In genomic region chr12:106301611-106302321, GRCh38 we compare ENCODE assay signal across 8 cellular contexts. TPM values are rescaled to one million over a fixed set of nuclear protein-coding genes. Genes with fewer than 3 reads are reported as not detected.
DNase-seq lines count a peak whose midpoint lies in the region; ATAC-seq, FAIRE-seq and TF ChIP-seq lines count a peak whose summit lies in the region.

No MANE protein-coding gene starts in this region.

- H3K27ac Mint-ChIP-seq in MCF 10A (ENCODE audit: low read depth, unreplicated experiment), result peak overlapping the region; percentile 100

- no peaks in the 10 kb centered on the region for H3K27me3 Mint-ChIP-seq in MCF 10A (ENCODE audit: insufficient read depth, unreplicated experiment)

- H3K4me1 Mint-ChIP-seq in MCF 10A (ENCODE audit: insufficient read depth, unreplicated experiment), result peaks cover 23% of the 10 kb centered on the region

- H3K27ac ChIP-seq in WERI-Rb-1, result no peak overlapping the region

- TF ChIP-seq POLR2A in GM12891 (IDR thresholded peaks at IDR 0.05; ENCODE audit: low read depth, low read length), result no peak

- intact Hi-C loops in MCF 10A (cut with micrococcal nuclease), result loop anchor here (5.0 kb wide), 1 partner anchor 46 kb away; no protein-coding TSS in a partner anchor

- no peaks in the 10 kb centered on the region for H3K27me3 ChIP-seq in WERI-Rb-1 (ENCODE audit: insufficient read depth, low read depth, severe bottlenecking)

- ATAC-seq in HG02623 (IDR thresholded peaks at IDR 0.05; ENCODE audit: unreplicated experiment), result peak; percentile 44

- no peaks in the 10 kb centered on the region for H3K36me3 Mint-ChIP-seq in MCF 10A (ENCODE audit: insufficient read depth, unreplicated experiment)

- CTCF ChIA-PET in MCF 10A (lab: Yijun Ruan, JAX), result interaction anchor here (1.0 to 3.9 kb wide), 10 partner anchors 12 to 78 kb away, joined by 3 to 20 read pairs (median 10); partner anchors contain the start of gene POLR3B

- FAIRE-seq in GM12891 (lab: Jason Lieb, UNC), result peak; percentile 90
- FAIRE-seq in frontal cortex (lab: Jason Lieb, UNC), result no peak

- no peaks in the 10 kb centered on the region for H3K9me3 ChIP-seq in WERI-Rb-1 (ENCODE audit: severe bottlenecking)

- no peaks in the 10 kb centered on the region for H3K9me3 Mint-ChIP-seq in MCF 10A (ENCODE audit: unreplicated experiment)

- no TSS peak for BruUV-seq in MCF 10A (replicated peaks; lab: Mats Ljungman, UMichigan)

- DNase-seq in GM12891 (ENCODE audit: insufficient read length, low spot score), result peak; percentile 21
- DNase-seq in NCI-H1417 (lab: John Stamatoyannopoulos, UW), result peak; percentile 34 to 86 (median 75)
- peak; percentile 21 for DNase-seq in WERI-Rb-1
- peak; percentile 84 for DNase-seq in MCF 10A (ENCODE audit: unreplicated experiment)
- peak; percentile 87 for DNase-seq in islet precursor cell
- peak; percentile 32 for DNase-seq in stimulated activated CD4-positive, alpha-beta T cell treated with anti-CD3 and anti-CD28 coated beads, Interleukin-12 subunit alpha, Interleukin-12 subunit beta, amount 100 ng/mL, for 4 hours
- DNase-seq in frontal cortex (ENCODE audit: low spot score in 2 of 2), result no peak

- POLR2A ChIA-PET in MCF 10A (lab: Yijun Ruan, JAX), result interaction anchor here (0.6 to 7.1 kb wide), 16 partner anchors 9 to 74 kb away, joined by 3 to 62 read pairs (median 9); partner anchors contain the start of genes CKAP4 and POLR3B

- H3K36me3 ChIP-seq in WERI-Rb-1, result no peaks in the 10 kb centered on the region

- peak overlapping the region; percentile 65 for H3K4me3 ChIP-seq in WERI-Rb-1 (ENCODE audit: low read depth, low read length)

- peak overlapping the region; percentile 89 for H3K4me3 Mint-ChIP-seq in MCF 10A (ENCODE audit: unreplicated experiment)

- TF ChIP-seq CTCF in WERI-Rb-1 (IDR thresholded peaks at IDR 0.05; ENCODE audit: low read depth, low read length), result no peak
- TF ChIP-seq CTCF in MCF 10A (IDR thresholded peaks at IDR 0.05; ENCODE audit: unreplicated experiment), result no peak

TF ChIP-seq in GM12891, 5 proteins besides CTCF, POLR2A, EP300 and RAD21:
- TF ChIP-seq POU2F2 (IDR thresholded peaks at IDR 0.05; ENCODE audit: low read depth, low read length) (no peak), PAX5 (IDR thresholded peaks at IDR 0.05; ENCODE audit: insufficient read depth, low read length, severe bottlenecking) (no peak), TAF1 (IDR thresholded peaks at IDR 0.05; ENCODE audit: low read depth, low read length) (no peak), SPI1 (IDR thresholded peaks at IDR 0.05; ENCODE audit: low read depth, low read length) (no peak), POLR2AphosphoS5 (IDR thresholded peaks at IDR 0.05; ENCODE audit: low read depth, low read length) (no peak)

RNA-seq across cellular contexts. Expression of gene TCP11L2, which starts 0.8 kb away (rescaled TPM):
- polyA plus RNA-seq in GM12891 (2012; ENCODE audit: low read depth, missing spikeins), result 0.65 TPM
- 10.2 and 11.4 TPM in 2 replicates for total RNA-seq in MCF 10A (2022)
- 47.3 TPM for total RNA-seq in frontal cortex

RNA-seq across cellular contexts. Expression of gene CKAP4, which starts 53.9 kb away (rescaled TPM):
- 5.0 TPM for polyA plus RNA-seq in GM12891 (2012; ENCODE audit: low read depth, missing spikeins)
- total RNA-seq in MCF 10A (2022) (101 and 118 TPM in 2 replicates), frontal cortex (24.1 TPM)

RNA-seq across cellular contexts. Expression of gene POLR3B, which starts 55.8 kb away (rescaled TPM):
- polyA plus RNA-seq in GM12891 (2012; ENCODE audit: low read depth, missing spikeins), result 3.1 TPM
- 11.1 and 15.7 TPM in 2 replicates for total RNA-seq in MCF 10A (2022)
- total RNA-seq in frontal cortex, result 16.3 TPM

Comparison
In these comparisons a context has a peak if more than half of its experiments do, and no peak if none do; other contexts are left out.
1. DNase-seq: peak in GM12891 (single experiment), NCI-H1417 (3 of 3), WERI-Rb-1 (single experiment), MCF 10A (single experiment), islet precursor cell (single experiment) and stimulated activated CD4-positive, alpha-beta T cell treated with anti-CD3 and anti-CD28 coated beads, Interleukin-12 subunit alpha, Interleukin-12 subunit beta, amount 100 ng/mL, for 4 hours (single experiment); none in frontal cortex (0 of 2).